ENCODE assay signal across 26 cellular contexts in the genomic region with DNA sequence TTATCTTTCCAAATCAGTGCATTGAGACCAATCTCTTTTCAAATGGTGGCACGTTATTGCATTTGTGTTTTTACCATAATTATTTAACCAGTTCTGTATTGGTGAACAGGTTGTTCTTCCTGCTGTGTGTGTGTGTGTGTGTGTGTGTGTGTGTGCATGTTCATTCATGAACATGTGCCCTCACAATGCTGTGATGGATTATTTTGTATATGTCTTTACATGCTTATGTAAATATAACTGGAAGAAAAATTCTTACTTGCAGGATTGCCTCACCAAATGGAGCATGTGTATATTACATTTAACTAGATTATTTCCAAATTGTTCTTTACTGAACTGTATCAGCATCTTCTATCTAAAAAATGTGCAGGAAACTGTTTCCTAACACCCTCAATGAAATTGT.
DNase-seq lines count a peak whose midpoint lies in the region; ATAC-seq, FAIRE-seq and TF ChIP-seq lines count a peak whose summit lies in the region.
"Had no signal": no experiment of that assay in that cellular context is flagged by ENCODE, and none has a peak within 500 bp of the region (broad histone marks: within the 10 kb centered on the region; RNA-seq: fewer than 3 reads in every experiment).

No MANE protein-coding gene starts in this region.

- TF ChIP-seq EP300 in gastroesophageal sphincter (IDR thresholded peaks at IDR 0.05), result no peak

- H2AFZ ChIP-seq in GM23338, result no peak overlapping the region
- H2AFZ ChIP-seq: GM23248 had no signal

- H3K27ac ChIP-seq in GM23338 (ENCODE audit: low read depth) (no peak overlapping the region), epithelial cell of prostate (no peak overlapping the region), gastroesophageal sphincter (no peak overlapping the region)
- H3K27ac ChIP-seq: A549; BLaER1 treated with 17β-estradiol and CSF1 and Interleukin-3, amounts not matched to agents 10 nM and 100 nM; GM23248 had no signal

- H3K4me2 ChIP-seq in GM23338, result no peak overlapping the region
- H3K4me2 ChIP-seq: A549; BLaER1 treated with 17β-estradiol and CSF1 and Interleukin-3, amounts not matched to agents 10 nM and 100 nM had no signal

- H4K20me1 ChIP-seq in GM23338 (replicated peaks; ENCODE audit: insufficient read depth), result no peaks in the 10 kb centered on the region
- H4K20me1 ChIP-seq: BLaER1 treated with 17β-estradiol and CSF1 and Interleukin-3, amounts not matched to agents 10 nM and 100 nM had no signal

- no peaks in the 10 kb centered on the region for H3K36me3 Mint-ChIP-seq in GM23338 (ENCODE audit: low read depth)
- H3K36me3 Mint-ChIP-seq: CD14-positive monocyte; CD8-positive, alpha-beta memory T cell had no signal

- H3K9me3 Mint-ChIP-seq in GM23338, result no peaks in the 10 kb centered on the region
- H3K9me3 Mint-ChIP-seq: CD14-positive monocyte; CD4-positive, alpha-beta T cell; CD8-positive, alpha-beta memory T cell had no signal

- no peaks in the 10 kb centered on the region for H3F3A ChIP-seq in GM23338 (replicated peaks; ENCODE audit: low read depth)

- H3K27ac Mint-ChIP-seq in GM23338, result peak overlapping the region; percentile 50; the same call in 1 of the 2 replicates
- H3K27ac Mint-ChIP-seq: CD14-positive monocyte; CD4-positive, alpha-beta T cell; CD8-positive, alpha-beta memory T cell had no signal

- no peaks in the 10 kb centered on the region for H3K9me2 ChIP-seq in GM23338 (ENCODE audit: insufficient read depth)

- ATAC-seq in GM23338 (no peak), gastroesophageal sphincter (no peak)
- ATAC-seq: A549 had no signal

- peaks cover 5% of the 10 kb centered on the region; the same call in 1 of the 2 replicates for H3K4me1 ChIP-seq in GM23338 (ENCODE audit: insufficient read depth)
- H3K4me1 ChIP-seq in gastroesophageal sphincter, result no peaks in the 10 kb centered on the region
- H3K4me1 ChIP-seq: A549; BE2C; BLaER1 treated with 17β-estradiol and CSF1 and Interleukin-3, amounts not matched to agents 10 nM and 100 nM; HAP-1 had no signal

- no peak for DNase-seq in GM12891 (ENCODE audit: insufficient read length, low spot score)
- no peak for DNase-seq in GM23338 (ENCODE audit: low spot score)
- DNase-seq in bronchial epithelial cell (ENCODE audit: low read depth), result peak; percentile 82
- DNase-seq in epithelial cell of prostate (ENCODE audit: low read depth, low spot score), result peak; percentile 63
- DNase-seq in H7, result no peak
- DNase-seq in GM13976 (ENCODE audit: low spot score), result no peak
- no peak for DNase-seq in activated T-cell treated with anti-CD3 and anti-CD28 coated beads, Interleukin-2, amount 50 U/mL, for 1 hour
- DNase-seq: 8988T; ACHN; AML-193; BE2C; CD4-positive, alpha-beta T cell; CD8-positive, alpha-beta memory T cell; DMS 273 treated with DMSO at 0.1 percent for 48 hours; DMS79; EL; GDM1; GM23248 had no signal

- no peaks in the 10 kb centered on the region for H3K36me3 ChIP-seq in GM23338 (ENCODE audit: insufficient read depth)
- no peaks in the 10 kb centered on the region for H3K36me3 ChIP-seq in bronchial epithelial cell (ENCODE audit: control insufficient read depth, insufficient read depth, low read length)
- no peaks in the 10 kb centered on the region for H3K36me3 ChIP-seq in H7 (replicated peaks; ENCODE audit: control insufficient read depth, insufficient read depth, low read length)
- H3K36me3 ChIP-seq in gastroesophageal sphincter, result no peaks in the 10 kb centered on the region
- H3K36me3 ChIP-seq: BE2C; BLaER1 treated with 17β-estradiol and CSF1 and Interleukin-3, amounts not matched to agents 10 nM and 100 nM; HAP-1 had no signal

- in situ Hi-C loops in GM13976 (cut with MboI; ENCODE audit: low sequenced_read_pairs, unreplicated experiment), result no loop called here

- no peaks in the 10 kb centered on the region for H3K27me3 Mint-ChIP-seq in GM23338 (ENCODE audit: insufficient read depth, low read depth, poor library complexity)

- peaks cover 13% of the 10 kb centered on the region for H3K4me1 Mint-ChIP-seq in GM23338
- H3K4me1 Mint-ChIP-seq: CD8-positive, alpha-beta memory T cell had no signal

- FAIRE-seq in GM12891 (lab: Jason Lieb, UNC) (peak; percentile 40), bronchial epithelial cell (lab: Jason Lieb, UNC) (no peak)
- FAIRE-seq: A549, D721Med, GM12878, GM19239 had no signal

- TF ChIP-seq CTCF in GM23338 (conservative IDR thresholded peaks at IDR 0.05; ENCODE audit: low read depth in 2 of 2) (no peak), bronchial epithelial cell (IDR thresholded peaks at IDR 0.05; ENCODE audit: insufficient read depth, low read length, severe bottlenecking) (no peak), GM13976 (IDR thresholded peaks at IDR 0.05; ENCODE audit: borderline replicate concordance, control extremely low read depth, extremely low read depth, insufficient read depth, missing control alignments) (no peak), gastroesophageal sphincter (IDR thresholded peaks at IDR 0.05) (no peak)

- TF ChIP-seq POLR2A in GM12891 (IDR thresholded peaks at IDR 0.05; ENCODE audit: low read depth, low read length), result no peak
- TF ChIP-seq POLR2A in gastroesophageal sphincter (IDR thresholded peaks at IDR 0.05), result no peak

- 46% methylated on average over 1 of the region's 1 CpG; no CpG with 5 or more reads in 1 of the 2 donors for WGBS in gastroesophageal sphincter (ENCODE audit: low coverage in 1 of 2), 2 donors

- no peaks in the 10 kb centered on the region for H3K79me2 ChIP-seq in GM23338 (replicated peaks; ENCODE audit: insufficient read depth)

- H3K27me3 ChIP-seq in GM23338 (ENCODE audit: insufficient read depth), result no peaks in the 10 kb centered on the region
- H3K27me3 ChIP-seq in bronchial epithelial cell (ENCODE audit: control insufficient read depth, insufficient read depth, low read length), result no peaks in the 10 kb centered on the region
- H3K27me3 ChIP-seq in H7 (ENCODE audit: control insufficient read depth, insufficient read depth, low read length), result no peaks in the 10 kb centered on the region
- no peaks in the 10 kb centered on the region for H3K27me3 ChIP-seq in gastroesophageal sphincter
- H3K27me3 ChIP-seq: BE2C; BLaER1 treated with 17β-estradiol and CSF1 and Interleukin-3, amounts not matched to agents 10 nM and 100 nM had no signal

- H3K4me3 ChIP-seq in GM23338 (no peak overlapping the region), bronchial epithelial cell (ENCODE audit: low read depth, low read length) (no peak overlapping the region), H7 (ENCODE audit: insufficient read depth, low read depth, low read length) (no peak overlapping the region), gastroesophageal sphincter (no peak overlapping the region)
- H3K4me3 ChIP-seq: A549; BLaER1 treated with 17β-estradiol and CSF1 and Interleukin-3, amounts not matched to agents 10 nM and 100 nM; GM12878; GM23248; HAP-1 had no signal

- no peaks in the 10 kb centered on the region for H3K9me3 ChIP-seq in gastroesophageal sphincter
- H3K9me3 ChIP-seq: A549; BE2C; BLaER1 treated with 17β-estradiol and CSF1 and Interleukin-3, amounts not matched to agents 10 nM and 100 nM; HAP-1 had no signal

- no peak overlapping the region for H3K4me3 Mint-ChIP-seq in GM23338
- H3K4me3 Mint-ChIP-seq: CD14-positive monocyte; CD4-positive, alpha-beta T cell; CD8-positive, alpha-beta memory T cell had no signal

TF ChIP-seq in GM12891, 5 proteins besides CTCF, POLR2A, EP300 and RAD21:
- TF ChIP-seq SPI1 (IDR thresholded peaks at IDR 0.05; ENCODE audit: low read depth, low read length) (no peak), POU2F2 (IDR thresholded peaks at IDR 0.05; ENCODE audit: low read depth, low read length) (no peak), POLR2AphosphoS5 (IDR thresholded peaks at IDR 0.05; ENCODE audit: low read depth, low read length) (no peak), TAF1 (IDR thresholded peaks at IDR 0.05; ENCODE audit: low read depth, low read length) (no peak), PAX5 (IDR thresholded peaks at IDR 0.05; ENCODE audit: insufficient read depth, low read length, severe bottlenecking) (no peak)

TF ChIP-seq in GM23338, 12 proteins besides CTCF, POLR2A, EP300 and RAD21 (continues in another document):
- TF ChIP-seq CREB1 (CRISPR knock-in tag; IDR thresholded peaks at IDR 0.05; ENCODE audit: low read depth), result no peak
- no peak for TF ChIP-seq POLR2AphosphoS5 (IDR thresholded peaks at IDR 0.05; ENCODE audit: low read depth)

Comparison
In these comparisons a context has a peak if more than half of its experiments do, and no peak if none do; other contexts are left out.
1. DNase-seq: peak in bronchial epithelial cell (single experiment) and epithelial cell of prostate (single experiment); none in GM12891 (single experiment), GM23338 (single experiment), H7 (single experiment), GM13976 (single experiment) and activated T-cell treated with anti-CD3 and anti-CD28 coated beads, Interleukin-2, amount 50 U/mL, for 1 hour (single experiment).